In the genomic region with DNA sequence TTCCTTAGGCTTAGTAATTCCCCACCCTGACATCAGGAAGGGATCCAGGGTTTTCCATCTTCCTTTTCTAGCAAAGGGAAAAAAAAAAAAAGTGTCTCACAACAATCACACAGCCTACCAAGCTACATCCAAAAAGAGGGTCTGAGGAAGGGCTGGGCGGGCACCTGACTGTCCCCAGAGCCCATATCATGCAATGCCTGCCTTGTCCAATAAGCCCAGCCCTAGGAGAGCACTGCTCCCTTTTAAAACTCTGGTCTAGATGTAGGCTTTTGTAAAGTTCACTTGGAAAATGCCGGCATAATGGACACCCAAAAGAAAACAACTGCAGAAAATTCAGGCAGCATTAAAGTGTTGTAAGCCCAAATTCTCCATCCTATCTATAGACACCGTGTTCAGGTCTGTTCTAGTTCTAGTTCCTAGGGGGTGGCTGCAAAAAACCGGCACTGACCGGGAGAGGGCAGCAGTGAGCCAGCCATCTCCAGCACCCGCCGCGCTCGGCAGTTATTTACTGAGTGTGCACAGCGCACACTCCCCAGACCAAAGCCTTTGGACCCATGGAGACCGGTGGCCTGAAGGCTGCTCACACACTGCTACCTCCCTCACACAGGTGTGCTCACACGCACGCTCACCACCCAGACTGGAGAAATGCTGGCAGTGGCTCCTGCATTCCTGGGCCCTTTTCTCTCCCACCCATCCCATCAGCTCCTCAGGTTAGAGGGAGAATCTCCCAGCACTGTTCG, we compare ENCODE assay signal across 8 cellular contexts. TPM values are rescaled to one million over a fixed set of nuclear protein-coding genes. Genes with fewer than 3 reads are reported as not detected.
A peak's percentile ranks its signal among the peaks of the same experiment; 100 is the strongest.
DNase-seq lines count a peak whose midpoint lies in the region; TF ChIP-seq lines count a peak whose summit lies in the region.

No MANE protein-coding gene starts in this region.

- H4K20me1 ChIP-seq in BLaER1 (peaks cover 8% of the 10 kb centered on the region; the same call in 1 of the 2 replicates), OCI-LY1 (ENCODE audit: insufficient read depth, low read length) (no peaks in the 10 kb centered on the region)

- H3K79me2 ChIP-seq in OCI-LY1 (ENCODE audit: insufficient read depth, low read length) = no peaks in the 10 kb centered on the region

- H3K4me3 ChIP-seq in BLaER1 (no peak overlapping the region), OCI-LY1 (ENCODE audit: low read depth, low read length, poor library complexity, severe bottlenecking) (no peak overlapping the region), epithelial cell of esophagus (ENCODE audit: low read length) (no peak overlapping the region)

- no peak overlapping the region for H2AFZ ChIP-seq in OCI-LY1 (ENCODE audit: low read length)

- no peak overlapping the region for H3K9ac ChIP-seq in BLaER1
- H3K9ac ChIP-seq in OCI-LY1 (ENCODE audit: low read length) = no peak overlapping the region

- H3K9me2 ChIP-seq in OCI-LY1 (ENCODE audit: low read depth, low read length) = no peaks in the 10 kb centered on the region

- peak overlapping the region; percentile 20; the same call in 1 of the 2 replicates for H3K4me2 ChIP-seq in BLaER1
- H3K4me2 ChIP-seq in OCI-LY1 (ENCODE audit: low read length) = no peak overlapping the region; the same call in 1 of the 2 replicates

- DNase-seq in GM19238 (ENCODE audit: insufficient read length, low spot score) (peak; percentile 39), HT1080 (ENCODE audit: low read depth) (peak; percentile 78), epithelial cell of esophagus (ENCODE audit: low read depth) (peak; percentile 70), myocyte (ENCODE audit: low read depth) (peak; percentile 84)
- DNase-seq in activated CD8-positive, alpha-beta memory T cell treated with anti-CD3 and anti-CD28 coated beads, Interleukin-2, amount 50 U/mL, for 24 hours (ENCODE audit: extremely low read depth) = peak; percentile 59
- DNase-seq in stimulated activated CD8-positive, alpha-beta memory T cell treated with anti-CD3 and anti-CD28 coated beads, Interleukin-4, amount 100 ng/mL, for 48 hours = peak; percentile 91

- peak; percentile 99 for TF ChIP-seq CTCF in OCI-LY1 (IDR thresholded peaks at IDR 0.05; ENCODE audit: low read length)
- peak; percentile 96 for TF ChIP-seq CTCF in epithelial cell of esophagus (IDR thresholded peaks at IDR 0.05; ENCODE audit: insufficient read depth, low read depth, low read length, missing control alignments)

- H3F3A ChIP-seq in OCI-LY1 (ENCODE audit: insufficient read depth, low read length) = no peaks in the 10 kb centered on the region

- peaks cover 67% of the 10 kb centered on the region for H3K36me3 ChIP-seq in BLaER1
- no peaks in the 10 kb centered on the region for H3K36me3 ChIP-seq in OCI-LY1 (ENCODE audit: insufficient read depth, low read length)

- H3K9me3 ChIP-seq in BLaER1 (no peaks in the 10 kb centered on the region), OCI-LY1 (ENCODE audit: low read length) (no peaks in the 10 kb centered on the region)

- H3K27me3 ChIP-seq in BLaER1 (no peaks in the 10 kb centered on the region), OCI-LY1 (ENCODE audit: insufficient read depth, low read length) (no peaks in the 10 kb centered on the region)

- H3K4me1 ChIP-seq in BLaER1 (peaks cover 37% of the 10 kb centered on the region), OCI-LY1 (ENCODE audit: insufficient read depth, low read length, severe bottlenecking) (peaks cover 6% of the 10 kb centered on the region)

- H3K27ac ChIP-seq in BLaER1 (no peak overlapping the region), OCI-LY1 (ENCODE audit: low read depth, low read length, poor library complexity, severe bottlenecking) (no peak overlapping the region)

RNA-seq across cellular contexts. Expression of a gene that starts 48.7 kb away (rescaled TPM):
- total RNA-seq in HT1080 (2014; rRNA removed; shearing (Covaris generic)) = 111 and 131 TPM in 2 replicates
- 85.8 and 108 TPM in 2 replicates for polyA plus RNA-seq in HT1080 (2015; cell fraction: cytosol; rRNA removed)
- polyA plus RNA-seq in HT1080 (2015; cell fraction: nucleus; rRNA removed) = 215 and 216 TPM in 2 replicates
- total RNA-seq in myocyte = 13.8 and 29.2 TPM in 2 replicates
- polyA plus RNA-seq in myocyte (2012) = 18.8 TPM

Comparison
In these comparisons a context has a peak if more than half of its experiments do, and no peak if none do; other contexts are left out.
1. DNase-seq: peak in every context shown above with its lines; median percentile 91 in stimulated activated CD8-positive, alpha-beta memory T cell treated with anti-CD3 and anti-CD28 coated beads, Interleukin-4, amount 100 ng/mL, for 48 hours; 84 in myocyte; 78 in HT1080; 70 in epithelial cell of esophagus; 59 in activated CD8-positive, alpha-beta memory T cell treated with anti-CD3 and anti-CD28 coated beads, Interleukin-2, amount 50 U/mL, for 24 hours; 39 in GM19238.